In genomic region chr5:171600736-171601265, GRCh38 we compare ENCODE assay signal across 1 cellular context.
TF ChIP-seq lines count a peak whose summit lies in the region.

No MANE protein-coding gene starts in this region.

TF ChIP-seq in endothelial cell of umbilical vein, 7 proteins besides CTCF, POLR2A, EP300 and RAD21 (continued from another document):
- no peak for TF ChIP-seq EZH2 (IDR thresholded peaks at IDR 0.05; ENCODE audit: borderline replicate concordance, low read depth, low read length, severe bottlenecking)
- no peak for TF ChIP-seq JUN (IDR thresholded peaks at IDR 0.05; ENCODE audit: borderline replicate concordance, insufficient read depth, insufficient read length, low read depth)
